In genomic region chr12:54052745-54053624, GRCh38 we compare ENCODE assay signal across 8 cellular contexts. TPM values are rescaled to one million over a fixed set of nuclear protein-coding genes. Genes with fewer than 3 reads are reported as not detected.
DNase-seq lines count a peak whose midpoint lies in the region; ATAC-seq, FAIRE-seq and TF ChIP-seq lines count a peak whose summit lies in the region.

No MANE protein-coding gene starts in this region.

- peak; percentile 94 for FAIRE-seq in GM12878 (lab: Jason Lieb, UNC)

- TF ChIP-seq RAD21 in GM12878 (IDR thresholded peaks at IDR 0.05; ENCODE audit: insufficient read depth, low read depth, low read length) = no peak

- H3K4me3 ChIP-seq in DND-41 (ENCODE audit: low read depth in 1 of 2, low read length in 2 of 2) (no peak overlapping the region), HUES6 (ENCODE audit: low read depth, low read length) (peak overlapping the region; percentile 49), GM12878 (peak overlapping the region; percentile 84)

- RAD21 ChIA-PET in GM12878 (lab: Charles Lee; ENCODE audit: unreplicated experiment) = interaction anchor here (0.8 to 6.0 kb wide), 20 partner anchors 8 to 296 kb away, joined by 3 to 56 read pairs (median 4); partner anchors contain the start of genes HOXC5, HOXC8 and SMUG1

- peak; percentile 12 for DNase-seq in DND-41
- DNase-seq in GM12878 (ENCODE audit: low read depth, low spot score) = peak; percentile 68
- peak; percentile 82 for DNase-seq in mesenteric fat pad (ENCODE audit: low spot score)
- no peak for DNase-seq in D341Med (ENCODE audit: low spot score)
- DNase-seq in stimulated activated CD4-positive, alpha-beta T cell treated with anti-CD3 and anti-CD28 coated beads, Interleukin-4, amount 100 ng/mL, for 4 hours = no peak
- no peak for DNase-seq in stimulated activated CD4-positive, alpha-beta T cell treated with anti-CD3 and anti-CD28 coated beads, Interleukin-2, amount 100 ng/mL, for 24 hours

- SMC1A ChIA-PET in GM12878 (lab: Charles Lee; ENCODE audit: uncharacterized antibody, unreplicated experiment) = interaction anchor here (0.6 to 4.6 kb wide), 21 partner anchors 8 to 309 kb away, joined by 3 to 37 read pairs (median 4); partner anchors contain the start of genes HOXC5, HOXC6 and SMUG1

- peak; percentile 64; the same call in 1 of the 3 replicates for ATAC-seq in DND-41 (ENCODE audit: insufficient read depth, low read depth)
- peak; percentile 74 for ATAC-seq in GM19452 (IDR thresholded peaks at IDR 0.05; ENCODE audit: unreplicated experiment)
- ATAC-seq in GM12878 = peak; percentile 85

- H3K4me2 ChIP-seq in DND-41 (ENCODE audit: insufficient read depth, low read length) = no peak overlapping the region
- H3K4me2 ChIP-seq in GM12878 (ENCODE audit: control insufficient read depth, insufficient read depth) = peak overlapping the region; percentile 80

- H3K27me3 ChIP-seq in DND-41 (ENCODE audit: insufficient read depth, low read length, poor library complexity) (peaks cover 50% of the 10 kb centered on the region), HUES6 (ENCODE audit: control insufficient read depth, insufficient read depth, low read length) (peaks cover 99% of the 10 kb centered on the region), GM12878 (replicated peaks in 1 of 2; ENCODE audit: control insufficient read depth in 2 of 2, insufficient read depth in 2 of 2, low read length in 1 of 2) (peaks cover 0 to 1% of the 10 kb centered on the region in 2 experiments; a peak in 2 of 4 replicates)

- TSS peak; percentile 92 for BruUV-seq in GM12878 (replicated peaks; lab: Mats Ljungman, UMichigan)

- TF ChIP-seq CTCF in DND-41 (IDR thresholded peaks at IDR 0.05; ENCODE audit: borderline replicate concordance, extremely low read depth, low read length, poor library complexity, severe bottlenecking) (no peak), GM12878 (IDR thresholded peaks at IDR 0.05 in 2 of 3, conservative IDR thresholded peaks at IDR 0.05 in 1 of 3; ENCODE audit: control insufficient read depth in 2 of 3, extremely low read depth in 1 of 3, insufficient read depth in 1 of 3, low read depth in 3 of 3, low read length in 3 of 3) (no peak)

- no peak overlapping the region for H3K9ac ChIP-seq in DND-41 (ENCODE audit: low read depth, low read length)
- peak overlapping the region; percentile 16 for H3K9ac ChIP-seq in HUES6 (ENCODE audit: low read length)
- peak overlapping the region; percentile 93 for H3K9ac ChIP-seq in GM12878 (ENCODE audit: control insufficient read depth, insufficient read depth, low read length)

- POLR2A ChIA-PET in GM12878 (lab: Charles Lee) = interaction anchor here (1.0 to 3.7 kb wide), 15 partner anchors 9 to 299 kb away, joined by 3 to 24 read pairs (median 5); partner anchors contain the start of genes CBX5, COPZ1, HNRNPA1 and SMUG1

- CTCF ChIA-PET in GM12878 (lab: Yijun Ruan, JAX) = interaction anchor here (0.9 to 6.7 kb wide), 22 partner anchors 8 to 429 kb away, joined by 3 to 86 read pairs (median 6); partner anchors contain the start of genes HOXC5, HOXC6 and SMUG1

- H2AFZ ChIP-seq in DND-41 (ENCODE audit: low read depth, low read length) = no peak overlapping the region
- H2AFZ ChIP-seq in GM12878 (ENCODE audit: control insufficient read depth, low read depth, low read length) = peak overlapping the region; percentile 59

- peak in 1 of 2 experiments; percentile 70; a peak in 3 of 4 replicates for TF ChIP-seq EP300 in GM12878 (IDR thresholded peaks at IDR 0.05; ENCODE audit: borderline replicate concordance in 1 of 2, control insufficient read depth in 1 of 2, low read depth in 2 of 2, low read length in 2 of 2)

- intact Hi-C loops in GM12878 (cut with micrococcal nuclease; ENCODE audit: unreplicated experiment) = loop anchor here (1.0 kb wide), 1 partner anchor 35 kb away; no protein-coding TSS in a partner anchor

- H3K79me2 ChIP-seq in DND-41 (ENCODE audit: insufficient read depth, low read length) = no peaks in the 10 kb centered on the region
- peaks cover 14% of the 10 kb centered on the region for H3K79me2 ChIP-seq in GM12878 (ENCODE audit: control insufficient read depth, insufficient read depth, low read length)

- 2% methylated on average over 23 of the region's 23 CpGs for WGBS in GM12878 (ENCODE audit: insufficient coverage, insufficient replicate concordance, low lambda C conversion rate, missing lambda C conversion rate)

- H3K4me1 ChIP-seq in DND-41 (ENCODE audit: insufficient read depth, low read length) (0 out of 2 replicates have a peak, but pooled peaks cover 6% of the 10 kb centered on the region), HUES6 (ENCODE audit: control insufficient read depth, insufficient read depth, low read length) (peaks cover 45% of the 10 kb centered on the region), GM12878 (ENCODE audit: control insufficient read depth, insufficient read depth, low read length) (peaks cover 22% of the 10 kb centered on the region)

- H4K20me1 ChIP-seq in DND-41 (ENCODE audit: insufficient read depth, low read length) (no peaks in the 10 kb centered on the region), GM12878 (ENCODE audit: control insufficient read depth, insufficient read depth) (no peaks in the 10 kb centered on the region)

- in situ Hi-C loops in GM12878 (cut with MboI) = no loop called here

- H3K36me3 ChIP-seq in DND-41 (ENCODE audit: insufficient read depth, low read length) (no peaks in the 10 kb centered on the region), HUES6 (ENCODE audit: control insufficient read depth, insufficient read depth, low read length) (no peaks in the 10 kb centered on the region), GM12878 (ENCODE audit: control insufficient read depth in 2 of 2, insufficient read depth in 2 of 2, low read length in 1 of 2) (no peaks in the 10 kb centered on the region)

- H3K27ac ChIP-seq in DND-41 (ENCODE audit: low read length) (no peak overlapping the region), HUES6 (ENCODE audit: low read depth, low read length) (no peak overlapping the region), GM12878 (ENCODE audit: control insufficient read depth, insufficient read depth) (peak overlapping the region; percentile 89)

- no peaks in the 10 kb centered on the region for H3K9me3 ChIP-seq in DND-41 (ENCODE audit: insufficient read depth, low read length, severe bottlenecking)
- no peaks in the 10 kb centered on the region for H3K9me3 ChIP-seq in HUES6 (ENCODE audit: control insufficient read depth, insufficient read depth, low read depth, low read length)
- H3K9me3 ChIP-seq in GM12878 (replicated peaks; ENCODE audit: control insufficient read depth, insufficient read depth, low read length) = no peaks in the 10 kb centered on the region

- TF ChIP-seq POLR2A in GM12878 (IDR thresholded peaks at IDR 0.05; ENCODE audit: low read depth, low read length) = peak; percentile 85

RNA-seq across cellular contexts. Expression of gene HOXC4, which starts 0.7 kb away (rescaled TPM):
- total RNA-seq in GM12878 (2013; cell fraction: nucleolus; rRNA removed) = 1.8 and 3.0 TPM in 2 replicates
- total RNA-seq in GM12878 (2014; rRNA removed) = 4.7 and 5.1 TPM in 2 replicates
- 3.6 and 3.8 TPM in 2 replicates for total RNA-seq in GM12878 (2014; rRNA removed; fragmentation: Illumina TruSeq; extraction: Trizol)
- 11.1 and 11.4 TPM in 2 replicates for total RNA-seq in GM12878 (2021)
- polyA plus RNA-seq in GM12878 (2011; ENCODE audit: low read depth) = 2.1 TPM
- polyA plus RNA-seq in GM12878 (2011; rRNA removed) = 4.9 and 5.2 TPM in 2 replicates
- 4.6 and 4.7 TPM in 2 replicates for polyA plus RNA-seq in GM12878 (2011; cell fraction: cytosol; rRNA removed)
- 10.1 and 15.5 TPM in 2 replicates for polyA plus RNA-seq in GM12878 (2011; cell fraction: nucleus; rRNA removed)
- polyA plus RNA-seq in GM12878 (2012) = 7.9 and 11.9 TPM in 2 replicates
- polyA plus RNA-seq in GM12878 (2014; fragmentation: Illumina TruSeq; extraction: Trizol) = 5.8 and 6.3 TPM in 2 replicates
- polyA plus RNA-seq in GM12878 (2014; fragmentation: Nextera tagmentation; extraction: Ambion mirVana) = 1 to 10 TPM; 1.0 to 1.8 TPM
- 7.7 and 10.3 TPM in 2 replicates for polyA plus RNA-seq in GM12878 (2014; rRNA removed)
- polyA plus RNA-seq in GM12878 (2016; fragmentation: Nextera tagmentation; extraction: Ambion mirVana) = 1 to 10 TPM; 1.1 to 1.5 TPM
- 0.37 and 1.8 TPM in 2 replicates for polyA minus RNA-seq in GM12878 (2011; rRNA and poly(A)+ RNA removed)
- polyA minus RNA-seq in GM12878 (2011; cell fraction: cytosol; rRNA and poly(A)+ RNA removed) = 0.94 and 1.0 TPM in 2 replicates
- 1.6 and 2.5 TPM in 2 replicates for polyA minus RNA-seq in GM12878 (2011; cell fraction: nucleus; rRNA and poly(A)+ RNA removed)
- total RNA-seq in mesenteric fat pad = 2.2 TPM

RNA-seq across cellular contexts. Expression of gene HOXC5, which starts 20.1 kb away (rescaled TPM):
- total RNA-seq in GM12878 (2013; cell fraction: nucleolus; rRNA removed) = not detected in 2 replicates
- total RNA-seq in GM12878 (2014; rRNA removed) (not detected in 2 replicates), GM12878 (2014; rRNA removed; fragmentation: Illumina TruSeq; extraction: Trizol) (not detected in 2 replicates), GM12878 (2021) (not detected in 2 replicates), mesenteric fat pad (0.55 TPM)
- polyA plus RNA-seq in GM12878 (2011; ENCODE audit: low read depth) = not detected
- polyA plus RNA-seq in GM12878 (2011; rRNA removed) (0.11 TPM in 1 of 2 replicates, not detected in the other), GM12878 (2014; fragmentation: Illumina TruSeq; extraction: Trizol) (not detected in 2 replicates), GM12878 (2014; fragmentation: Nextera tagmentation; extraction: Ambion mirVana) (not detected), GM12878 (2014; rRNA removed) (not detected in 2 replicates), GM12878 (2016; fragmentation: Nextera tagmentation; extraction: Ambion mirVana) (not detected)
- polyA plus RNA-seq in GM12878 (2011; cell fraction: cytosol; rRNA removed) = 0.25 and 0.28 TPM in 2 replicates
- 0.09 and 0.12 TPM in 2 replicates for polyA plus RNA-seq in GM12878 (2011; cell fraction: nucleus; rRNA removed)
- not detected in 2 replicates for polyA plus RNA-seq in GM12878 (2012)
- not detected in 2 replicates for polyA minus RNA-seq in GM12878 (2011; rRNA and poly(A)+ RNA removed)
- not detected in 2 replicates for polyA minus RNA-seq in GM12878 (2011; cell fraction: cytosol; rRNA and poly(A)+ RNA removed)
- polyA minus RNA-seq in GM12878 (2011; cell fraction: nucleus; rRNA and poly(A)+ RNA removed) = not detected in 2 replicates

RNA-seq across cellular contexts. Expression of gene HOXC6, which starts 24.7 kb away (rescaled TPM):
- total RNA-seq in GM12878 (2013; cell fraction: nucleolus; rRNA removed) = 0.35 TPM in 1 of 2 replicates, not detected in the other
- total RNA-seq in GM12878 (2014; rRNA removed) = not detected in 2 replicates
- 0.09 TPM in 1 of 2 replicates, not detected in the other for total RNA-seq in GM12878 (2014; rRNA removed; fragmentation: Illumina TruSeq; extraction: Trizol)
- total RNA-seq in GM12878 (2021) = 0.27 and 0.38 TPM in 2 replicates
- not detected for polyA plus RNA-seq in GM12878 (2011; ENCODE audit: low read depth)
- 0.42 and 0.52 TPM in 2 replicates for polyA plus RNA-seq in GM12878 (2011; rRNA removed)
- 0.60 and 0.65 TPM in 2 replicates for polyA plus RNA-seq in GM12878 (2011; cell fraction: cytosol; rRNA removed)
- polyA plus RNA-seq in GM12878 (2011; cell fraction: nucleus; rRNA removed) = 0.57 and 0.76 TPM in 2 replicates
- 0.34 and 0.39 TPM in 2 replicates for polyA plus RNA-seq in GM12878 (2012)
- 0.06 TPM in 1 of 2 replicates, not detected in the other for polyA plus RNA-seq in GM12878 (2014; fragmentation: Illumina TruSeq; extraction: Trizol)
- under 1 TPM in 1 of 2 experiments, not detected in 1; 0.02 TPM for polyA plus RNA-seq in GM12878 (2014; fragmentation: Nextera tagmentation; extraction: Ambion mirVana)
- 0.55 TPM in 1 of 2 replicates, not detected in the other for polyA plus RNA-seq in GM12878 (2014; rRNA removed)
- polyA plus RNA-seq in GM12878 (2016; fragmentation: Nextera tagmentation; extraction: Ambion mirVana) = under 1 TPM in 1 of 2 experiments, not detected in 1; 0.54 TPM
- 0.31 and 0.73 TPM in 2 replicates for polyA minus RNA-seq in GM12878 (2011; rRNA and poly(A)+ RNA removed)
- 0.52 TPM in 1 of 2 replicates, not detected in the other for polyA minus RNA-seq in GM12878 (2011; cell fraction: cytosol; rRNA and poly(A)+ RNA removed)
- 0.36 and 0.48 TPM in 2 replicates for polyA minus RNA-seq in GM12878 (2011; cell fraction: nucleus; rRNA and poly(A)+ RNA removed)
- total RNA-seq in mesenteric fat pad = 0.74 TPM

RNA-seq across cellular contexts. Expression of gene HOXC8, which starts 44.2 kb away (rescaled TPM):
- not detected in 2 replicates for total RNA-seq in GM12878 (2013; cell fraction: nucleolus; rRNA removed)
- not detected in 2 replicates for total RNA-seq in GM12878 (2014; rRNA removed)
- not detected in 2 replicates for total RNA-seq in GM12878 (2014; rRNA removed; fragmentation: Illumina TruSeq; extraction: Trizol)
- total RNA-seq in GM12878 (2021) = not detected in 2 replicates
- not detected for polyA plus RNA-seq in GM12878 (2011; ENCODE audit: low read depth)
- not detected in 2 replicates for polyA plus RNA-seq in GM12878 (2011; rRNA removed)
- polyA plus RNA-seq in GM12878 (2011; cell fraction: cytosol; rRNA removed) = not detected in 2 replicates
- not detected in 2 replicates for polyA plus RNA-seq in GM12878 (2011; cell fraction: nucleus; rRNA removed)
- polyA plus RNA-seq in GM12878 (2012) = not detected in 2 replicates
- polyA plus RNA-seq in GM12878 (2014; fragmentation: Illumina TruSeq; extraction: Trizol) = not detected in 2 replicates
- polyA plus RNA-seq in GM12878 (2014; fragmentation: Nextera tagmentation; extraction: Ambion mirVana) = not detected
- not detected in 2 replicates for polyA plus RNA-seq in GM12878 (2014; rRNA removed)
- polyA plus RNA-seq in GM12878 (2016; fragmentation: Nextera tagmentation; extraction: Ambion mirVana) = not detected
- 0.10 TPM in 1 of 2 replicates, not detected in the other for polyA minus RNA-seq in GM12878 (2011; rRNA and poly(A)+ RNA removed)
- not detected in 2 replicates for polyA minus RNA-seq in GM12878 (2011; cell fraction: cytosol; rRNA and poly(A)+ RNA removed)
- polyA minus RNA-seq in GM12878 (2011; cell fraction: nucleus; rRNA and poly(A)+ RNA removed) = not detected in 2 replicates
- total RNA-seq in mesenteric fat pad = 0.35 TPM

RNA-seq across cellular contexts. Expression of gene HOXC9, which starts 53.0 kb away (rescaled TPM):
- total RNA-seq in GM12878 (2013; cell fraction: nucleolus; rRNA removed) = 0.69 TPM in 1 of 2 replicates, not detected in the other
- total RNA-seq in GM12878 (2014; rRNA removed) (not detected in 2 replicates), GM12878 (2014; rRNA removed; fragmentation: Illumina TruSeq; extraction: Trizol) (not detected in 2 replicates), GM12878 (2021) (not detected in 2 replicates), mesenteric fat pad (0.42 TPM)
- not detected for polyA plus RNA-seq in GM12878 (2011; ENCODE audit: low read depth)
- polyA plus RNA-seq in GM12878 (2011; rRNA removed) (not detected in 2 replicates), GM12878 (2014; fragmentation: Illumina TruSeq; extraction: Trizol) (not detected in 2 replicates), GM12878 (2014; fragmentation: Nextera tagmentation; extraction: Ambion mirVana) (not detected), GM12878 (2014; rRNA removed) (not detected in 2 replicates), GM12878 (2016; fragmentation: Nextera tagmentation; extraction: Ambion mirVana) (not detected)
- polyA plus RNA-seq in GM12878 (2011; cell fraction: cytosol; rRNA removed) = not detected in 2 replicates
- polyA plus RNA-seq in GM12878 (2011; cell fraction: nucleus; rRNA removed) = 0.09 TPM in 1 of 2 replicates, not detected in the other
- 0.07 TPM in 1 of 2 replicates, not detected in the other for polyA plus RNA-seq in GM12878 (2012)
- polyA minus RNA-seq in GM12878 (2011; rRNA and poly(A)+ RNA removed) = not detected in 2 replicates
- not detected in 2 replicates for polyA minus RNA-seq in GM12878 (2011; cell fraction: cytosol; rRNA and poly(A)+ RNA removed)
- not detected in 2 replicates for polyA minus RNA-seq in GM12878 (2011; cell fraction: nucleus; rRNA and poly(A)+ RNA removed)

Comparison
In these comparisons a context has a peak if more than half of its experiments do, and no peak if none do; other contexts are left out.
1. DNase-seq: peak in DND-41 (single experiment), GM12878 (single experiment) and mesenteric fat pad (single experiment); none in D341Med (single experiment), stimulated activated CD4-positive, alpha-beta T cell treated with anti-CD3 and anti-CD28 coated beads, Interleukin-4, amount 100 ng/mL, for 4 hours (0 of 2) and stimulated activated CD4-positive, alpha-beta T cell treated with anti-CD3 and anti-CD28 coated beads, Interleukin-2, amount 100 ng/mL, for 24 hours (0 of 2).
2. H3K4me3 ChIP-seq: peak in HUES6 (single experiment) and GM12878 (single experiment); none in DND-41 (0 of 2).
3. Peak in every context shown above with its lines, with median percentiles within 50 percentile points of each other: ATAC-seq.